Comparison of ENCODE assay signal across 13 cellular contexts in genomic region chr15:52095597-52096262, GRCh38. TPM values are rescaled to one million over a fixed set of nuclear protein-coding genes. Genes with fewer than 3 reads are reported as not detected.
DNase-seq lines count a peak whose midpoint lies in the region; ATAC-seq, FAIRE-seq and TF ChIP-seq lines count a peak whose summit lies in the region.
"Had no signal": no experiment of that assay in that cellular context is flagged by ENCODE, and none has a peak within 500 bp of the region (broad histone marks: within the 10 kb centered on the region; RNA-seq: fewer than 3 reads in every experiment).

No MANE protein-coding gene starts in this region.

- H3K79me2 ChIP-seq in HepG2 (ENCODE audit: insufficient read depth, low read length) (no peaks in the 10 kb centered on the region), K562 (ENCODE audit: control insufficient read depth, insufficient read depth, low read length) (no peaks in the 10 kb centered on the region)

- TF ChIP-seq CTCF in HepG2 (CRISPR knock-in tag; IDR thresholded peaks at IDR 0.05) (no peak), right lobe of liver (IDR thresholded peaks at IDR 0.05) (no peak), K562 (IDR thresholded peaks at IDR 0.05 in 2 of 3, conservative IDR thresholded peaks at IDR 0.05 in 1 of 3; ENCODE audit: insufficient read depth in 2 of 3, low read depth in 1 of 3, low read length in 3 of 3) (no peak)

- intact Hi-C loops in HepG2 (cut with micrococcal nuclease; ENCODE audit: unreplicated experiment), result no loop called here
- intact Hi-C loops in right lobe of liver (cut with DNase I), result no loop called here
- intact Hi-C loops in K562 (cut with micrococcal nuclease), result no loop called here
- intact Hi-C loops in naive thymus-derived CD4-positive, alpha-beta T cell (cut with micrococcal nuclease), result no loop called here

- TF ChIP-seq EP300 in HepG2 (IDR thresholded peaks at IDR 0.05; ENCODE audit: low read depth in 2 of 2, low read length in 2 of 2), result no peak
- no peak for TF ChIP-seq EP300 in HepG2 (CRISPR knock-in tag; IDR thresholded peaks at IDR 0.05; ENCODE audit: borderline replicate concordance)
- no peak for TF ChIP-seq EP300 in K562 (IDR thresholded peaks at IDR 0.05; ENCODE audit: low read length)

- 68% methylated on average over 4 of the region's 4 CpGs for WGBS in HepG2 (ENCODE audit: low lambda C conversion rate)
- 67% methylated on average over 4 of the region's 4 CpGs for WGBS in right lobe of liver (ENCODE audit: insufficient coverage, low coverage, low lambda C conversion rate, missing lambda C conversion rate)
- 49% methylated on average over 4 of the region's 4 CpGs for WGBS in K562 (ENCODE audit: insufficient coverage, low coverage, missing lambda C conversion rate)
- no CpG with 5 or more reads among the region's 4 CpGs for WGBS in neuronal stem cell (ENCODE audit: extremely low coverage in 2 of 2, insufficient read length in 2 of 2, insufficient replicate concordance in 1 of 2), 2 donors

- H3K4me3 ChIP-seq in HepG2 (replicated peaks in 1 of 3; ENCODE audit: insufficient read depth in 1 of 3, low read depth in 2 of 3, low read length in 3 of 3), result no peak overlapping the region
- no peak overlapping the region for H3K4me3 ChIP-seq in right lobe of liver
- H3K4me3 ChIP-seq in K562, result no peak overlapping the region
- H3K4me3 ChIP-seq in naive thymus-derived CD4-positive, alpha-beta T cell (ENCODE audit: low read length), result no peak overlapping the region
- H3K4me3 ChIP-seq in neuronal stem cell (ENCODE audit: low read length in 2 of 2), result no peak overlapping the region

- no peak overlapping the region for H2AK5ac ChIP-seq in neuronal stem cell (ENCODE audit: low read depth, low read length)

- peaks cover 0 to 2% (median 0%) of the 10 kb centered on the region in 11 donors for H3K9me3 Mint-ChIP-seq in naive thymus-derived CD4-positive, alpha-beta T cell
- H3K9me3 Mint-ChIP-seq: activated T-cell treated with anti-CD3 and anti-CD28 coated beads, Interleukin-2, amount 50 U/mL, for 72 hours had no signal

- H4K20me1 ChIP-seq in HepG2 (ENCODE audit: insufficient read depth, low read length), result no peaks in the 10 kb centered on the region
- no peaks in the 10 kb centered on the region for H4K20me1 ChIP-seq in K562 (replicated peaks; ENCODE audit: control insufficient read depth, insufficient read depth, low read length)

- no peak overlapping the region for H3K23ac ChIP-seq in neuronal stem cell (ENCODE audit: low read depth, low read length, poor library complexity)

- H2BK15ac ChIP-seq in neuronal stem cell (ENCODE audit: low read length), result no peak overlapping the region

- H3K18ac ChIP-seq in neuronal stem cell (ENCODE audit: low read length), result no peak overlapping the region

- H3K79me1 ChIP-seq in neuronal stem cell (ENCODE audit: low read depth, low read length), result no peaks in the 10 kb centered on the region

- H3K4me1 Mint-ChIP-seq in naive thymus-derived CD4-positive, alpha-beta T cell, result no peaks in the 10 kb centered on the region

- H3K27ac Mint-ChIP-seq in naive thymus-derived CD4-positive, alpha-beta T cell, result no peak overlapping the region
- H3K27ac Mint-ChIP-seq: activated T-cell treated with anti-CD3 and anti-CD28 coated beads, Interleukin-2, amount 50 U/mL, for 72 hours had no signal

- no peak overlapping the region for H2AFZ ChIP-seq in HepG2 (ENCODE audit: low read length)
- H2AFZ ChIP-seq in K562 (ENCODE audit: low read depth, low read length), result no peak overlapping the region; the same call in 1 of the 2 replicates
- no peak overlapping the region for H2AFZ ChIP-seq in neuronal stem cell (ENCODE audit: low read length)

- H3K27me3 ChIP-seq in HepG2 (ENCODE audit: control insufficient read depth in 1 of 2, insufficient read depth in 2 of 2, low read length in 2 of 2), result no peaks in the 10 kb centered on the region
- H3K27me3 ChIP-seq in right lobe of liver, result no peaks in the 10 kb centered on the region
- 0 out of 5 replicates have a peak, but pooled peaks cover 0 to 8% of the 10 kb centered on the region in 2 experiments for H3K27me3 ChIP-seq in K562 (ENCODE audit: control insufficient read depth in 2 of 2, insufficient read depth in 2 of 2, low read length in 2 of 2)
- H3K27me3 ChIP-seq in naive thymus-derived CD4-positive, alpha-beta T cell (ENCODE audit: control insufficient read depth in 2 of 2, insufficient read depth in 2 of 2, low read length in 2 of 2), result no peaks in the 10 kb centered on the region
- H3K27me3 ChIP-seq in neuronal stem cell (ENCODE audit: control insufficient read depth in 3 of 3, insufficient read depth in 3 of 3, low read depth in 1 of 3, low read length in 3 of 3), result no peaks in the 10 kb centered on the region

- no peak overlapping the region for H4K91ac ChIP-seq in neuronal stem cell (ENCODE audit: low read depth, low read length, poor library complexity)

- POLR2A ChIA-PET in HepG2 (lab: Yijun Ruan, JAX), result no interaction called here
- POLR2A ChIA-PET in K562 (lab: Yijun Ruan, JAX), result interaction anchor here (1.8 kb wide), 1 partner anchor 13 kb away, joined by 5 read pairs; no protein-coding TSS in a partner anchor
- POLR2A ChIA-PET in naive thymus-derived CD4-positive, alpha-beta T cell (lab: Charles Lee), result no interaction called here

- ATAC-seq in HepG2, result no peak
- ATAC-seq in right lobe of liver, result no peak
- ATAC-seq in K562, result no peak
- no peak for ATAC-seq in HG02970 (IDR thresholded peaks at IDR 0.05; ENCODE audit: low FRiP score, unreplicated experiment)
- ATAC-seq in naive thymus-derived CD4-positive, alpha-beta T cell, result no peak
- ATAC-seq: activated T-cell treated with anti-CD3 and anti-CD28 coated beads, Interleukin-2, amount 50 U/mL, for 72 hours had no signal

- no peak overlapping the region for H2BK5ac ChIP-seq in neuronal stem cell (ENCODE audit: low read length)

- H3K27me3 Mint-ChIP-seq in naive thymus-derived CD4-positive, alpha-beta T cell, result peaks cover 0 to 16% (median 0%) of the 10 kb centered on the region in 5 donors

- H3K36me3 ChIP-seq in HepG2 (replicated peaks in 1 of 2; ENCODE audit: control insufficient read depth in 1 of 2, insufficient read depth in 2 of 2, low read length in 2 of 2) (no peaks in the 10 kb centered on the region), right lobe of liver (no peaks in the 10 kb centered on the region), K562 (ENCODE audit: control insufficient read depth, insufficient read depth, low read length) (no peaks in the 10 kb centered on the region), neuronal stem cell (replicated peaks in 1 of 2; ENCODE audit: control insufficient read depth in 2 of 2, insufficient read depth in 2 of 2, low read length in 2 of 2) (no peaks in the 10 kb centered on the region)
- H3K36me3 ChIP-seq in naive thymus-derived CD4-positive, alpha-beta T cell (ENCODE audit: control insufficient read depth in 2 of 3, insufficient read depth in 3 of 3, low read length in 3 of 3), result no peaks in the 10 kb centered on the region

- CTCF ChIA-PET in HepG2 (lab: Yijun Ruan, JAX; ENCODE audit: low intra/inter-chr PET ratio, low total read pairs), result no interaction called here
- CTCF ChIA-PET in K562 (lab: Yijun Ruan, JAX; ENCODE audit: low intra/inter-chr PET ratio), result no interaction called here
- CTCF ChIA-PET in naive thymus-derived CD4-positive, alpha-beta T cell (lab: Charles Lee), result no interaction called here

- TF ChIP-seq RAD21 in HepG2 (CRISPR knock-in tag; IDR thresholded peaks at IDR 0.05) (no peak), K562 (CRISPR knock-in tag; conservative IDR thresholded peaks at IDR 0.05 in 1 of 2, IDR thresholded peaks at IDR 0.05 in 1 of 2) (no peak)

- no peak for TF ChIP-seq POLR2A in HepG2 (IDR thresholded peaks at IDR 0.05; ENCODE audit: insufficient read depth in 1 of 2, low read depth in 2 of 2, low read length in 2 of 2)
- TF ChIP-seq POLR2A in right lobe of liver (IDR thresholded peaks at IDR 0.05), result no peak
- no peak for TF ChIP-seq POLR2A in K562 (conservative IDR thresholded peaks at IDR 0.05)

- H3K9ac ChIP-seq in HepG2 (ENCODE audit: insufficient read depth, low read depth, low read length) (no peak overlapping the region), K562 (ENCODE audit: insufficient read depth in 1 of 2, low read depth in 2 of 2, low read length in 2 of 2) (no peak overlapping the region), neuronal stem cell (ENCODE audit: low read depth, low read length, poor library complexity) (no peak overlapping the region)

- no TSS peak for BruUV-seq in HepG2 (replicated peaks; lab: Mats Ljungman, UMichigan)
- no TSS peak for BruUV-seq in K562 (replicated peaks; lab: Mats Ljungman, UMichigan)

- no peak overlapping the region for H4K8ac ChIP-seq in neuronal stem cell (ENCODE audit: low read depth, low read length)

- H2BK12ac ChIP-seq in neuronal stem cell (ENCODE audit: low read length), result no peak overlapping the region

- H3K9me3 ChIP-seq in HepG2 (ENCODE audit: low read length) (no peaks in the 10 kb centered on the region), right lobe of liver (no peaks in the 10 kb centered on the region), K562 (replicated peaks; ENCODE audit: control insufficient read depth, insufficient read depth, low read depth, low read length) (no peaks in the 10 kb centered on the region), neuronal stem cell (replicated peaks in 1 of 2; ENCODE audit: control insufficient read depth in 2 of 2, insufficient read depth in 1 of 2, low read depth in 1 of 2, low read length in 2 of 2) (no peaks in the 10 kb centered on the region)
- no peaks in the 10 kb centered on the region for H3K9me3 ChIP-seq in naive thymus-derived CD4-positive, alpha-beta T cell (ENCODE audit: control insufficient read depth in 2 of 3, low read length in 3 of 3)

- no peak overlapping the region for H3K4me2 ChIP-seq in HepG2 (ENCODE audit: low read depth, low read length)
- no peak overlapping the region for H3K4me2 ChIP-seq in K562 (ENCODE audit: insufficient read depth, low read length)
- no peak overlapping the region for H3K4me2 ChIP-seq in neuronal stem cell (ENCODE audit: insufficient read depth, low read length, poor library complexity, severe bottlenecking)

- no peaks in the 10 kb centered on the region for H3K9me1 ChIP-seq in K562 (ENCODE audit: control insufficient read depth, insufficient read depth, low read length)

- H2BK120ac ChIP-seq in neuronal stem cell (ENCODE audit: low read depth, low read length), result no peak overlapping the region

- H3K4ac ChIP-seq in neuronal stem cell (ENCODE audit: low read length), result no peak overlapping the region

- in situ Hi-C loops in HepG2 (cut with HindIII; ENCODE audit: extremely low pct_ligation_motif_present, low pct_unique_long_range_greater_than_20kb), result no loop called here
- in situ Hi-C loops in K562 (cut with MboI), result no loop called here

- FAIRE-seq in HepG2 (lab: Jason Lieb, UNC), result no peak
- no peak for FAIRE-seq in K562 (lab: Jason Lieb, UNC)

- H3K4me1 ChIP-seq in HepG2 (ENCODE audit: insufficient read depth, low read length) (peaks cover 28% of the 10 kb centered on the region), right lobe of liver (no peaks in the 10 kb centered on the region), K562 (replicated peaks in 1 of 2; ENCODE audit: control insufficient read depth in 2 of 2, insufficient read depth in 2 of 2, low read length in 2 of 2) (no peaks in the 10 kb centered on the region; a peak in 2 of 5 replicates), neuronal stem cell (ENCODE audit: control insufficient read depth in 2 of 2, insufficient read depth in 1 of 2, low read depth in 1 of 2, low read length in 2 of 2) (peaks cover 0 to 2% of the 10 kb centered on the region in 2 donors)
- H3K4me1 ChIP-seq in naive thymus-derived CD4-positive, alpha-beta T cell (ENCODE audit: control insufficient read depth in 2 of 2, insufficient read depth in 2 of 2, low read length in 2 of 2), result no peaks in the 10 kb centered on the region

- no peak overlapping the region for H3K4me3 Mint-ChIP-seq in naive thymus-derived CD4-positive, alpha-beta T cell
- H3K4me3 Mint-ChIP-seq: activated T-cell treated with anti-CD3 and anti-CD28 coated beads, Interleukin-2, amount 50 U/mL, for 72 hours had no signal

- no peak overlapping the region for H3K14ac ChIP-seq in neuronal stem cell (ENCODE audit: low read length)

- no peak overlapping the region for H3K27ac ChIP-seq in HepG2 (ENCODE audit: extremely low read length, insufficient read depth, low read length)
- H3K27ac ChIP-seq in right lobe of liver, result no peak overlapping the region
- H3K27ac ChIP-seq in K562 (ENCODE audit: extremely low read depth, low read depth, low read length), result no peak overlapping the region
- H3K27ac ChIP-seq in naive thymus-derived CD4-positive, alpha-beta T cell (ENCODE audit: low read depth, low read length), result no peak overlapping the region
- no peak overlapping the region for H3K27ac ChIP-seq in neuronal stem cell (replicated peaks; ENCODE audit: low read length)

- no peak for DNase-seq in HepG2 (ENCODE audit: low spot score)
- DNase-seq in right lobe of liver, result no peak
- no peak for DNase-seq in K562 (ENCODE audit: extremely low read depth in 1 of 4, low spot score in 3 of 4)
- DNase-seq in kidney tubule cell (ENCODE audit: low spot score), result peak; percentile 52
- DNase-seq in naive thymus-derived CD4-positive, alpha-beta T cell, result no peak
- DNase-seq in effector CD8-positive, alpha-beta T cell (lab: John Stamatoyannopoulos, UW), result no peak
- no peak for DNase-seq in neuronal stem cell (ENCODE audit: low spot score)
- DNase-seq: 8988T; activated T-cell treated with anti-CD3 and anti-CD28 coated beads, Interleukin-2, amount 50 U/mL, for 72 hours; NCI-H774 had no signal

- no peaks in the 10 kb centered on the region for H3K36me3 Mint-ChIP-seq in naive thymus-derived CD4-positive, alpha-beta T cell

RNA-seq across cellular contexts. Expression of gene BCL2L10, which starts 16.8 kb away (rescaled TPM):
- not detected in 2 replicates for total RNA-seq in HepG2 (2016; rRNA removed; fragmentation: Illumina TruSeq; extraction: Trizol)
- total RNA-seq in HepG2 (2016; cell fraction: cytosol; rRNA removed; fragmentation: Illumina TruSeq; extraction: Trizol; ENCODE audit: low read depth), result not detected in 2 replicates
- not detected in 2 replicates for total RNA-seq in HepG2 (2016; cell fraction: insoluble cytoplasmic fraction; rRNA removed; fragmentation: Illumina TruSeq; extraction: Trizol)
- total RNA-seq in HepG2 (2016; cell fraction: membrane; rRNA removed; fragmentation: Illumina TruSeq; extraction: Trizol), result not detected in 2 replicates
- total RNA-seq in HepG2 (2016; cell fraction: nucleus; rRNA removed; fragmentation: Illumina TruSeq; extraction: Trizol), result not detected in 2 replicates
- not detected in 2 replicates for polyA plus RNA-seq in HepG2 (2011; rRNA removed)
- not detected in 2 replicates for polyA plus RNA-seq in HepG2 (2011; cell fraction: cytosol; rRNA removed)
- not detected in 2 replicates for polyA plus RNA-seq in HepG2 (2011; cell fraction: nucleus; rRNA removed)
- polyA plus RNA-seq in HepG2 (2012), result not detected in 2 replicates
- polyA plus RNA-seq in HepG2 (2016; cell fraction: cytosol; fragmentation: Illumina TruSeq; extraction: Trizol; ENCODE audit: low read depth), result not detected in 2 replicates
- polyA plus RNA-seq in HepG2 (2016; cell fraction: insoluble cytoplasmic fraction; fragmentation: Illumina TruSeq; extraction: Trizol; ENCODE audit: low read depth), result not detected in 2 replicates
- not detected in 2 replicates for polyA plus RNA-seq in HepG2 (2016; cell fraction: membrane; fragmentation: Illumina TruSeq; extraction: Trizol; ENCODE audit: low read depth)
- polyA plus RNA-seq in HepG2 (2016; cell fraction: nucleus; fragmentation: Illumina TruSeq; extraction: Trizol; ENCODE audit: insufficient read depth, low read depth), result not detected in 2 replicates
- polyA minus RNA-seq in HepG2 (2011; rRNA and poly(A)+ RNA removed; ENCODE audit: low replicate concordance), result not detected in 2 replicates
- polyA minus RNA-seq in HepG2 (2011; cell fraction: cytosol; rRNA and poly(A)+ RNA removed), result not detected in 2 replicates
- polyA minus RNA-seq in HepG2 (2011; cell fraction: nucleus; rRNA and poly(A)+ RNA removed), result 0.62 TPM in 1 of 2 replicates, not detected in the other
- total RNA-seq in right lobe of liver, result 1 to 10 TPM; 1.8 to 3.9 (median 2.6) TPM
- total RNA-seq in K562 (2011; cell fraction: chromatin; rRNA removed; ENCODE audit: low replicate concordance), result not detected in 2 replicates
- not detected in 2 replicates for total RNA-seq in K562 (2011; cell fraction: nucleolus; rRNA removed)
- total RNA-seq in K562 (2011; cell fraction: nucleoplasm; rRNA removed), result not detected in 2 replicates
- total RNA-seq in K562 (2014; rRNA removed), result not detected in 2 replicates
- not detected in 2 replicates for total RNA-seq in K562 (2014; rRNA removed; fragmentation: Illumina TruSeq; extraction: Trizol)
- total RNA-seq in K562 (2015; rRNA removed; fragmentation: Illumina TruSeq; extraction: Trizol), result not detected in 2 replicates
- not detected in 2 replicates for total RNA-seq in K562 (2021)
- polyA plus RNA-seq in K562 (2011; rRNA removed), result not detected in 2 replicates
- polyA plus RNA-seq in K562 (2011; cell fraction: cytosol; rRNA removed), result not detected in 2 replicates
- not detected in 2 replicates for polyA plus RNA-seq in K562 (2011; cell fraction: nucleus; rRNA removed)
- not detected in 2 replicates for polyA plus RNA-seq in K562 (2012)
- polyA plus RNA-seq in K562 (2014; fragmentation: Illumina TruSeq; extraction: Trizol), result not detected in 2 replicates
- polyA plus RNA-seq in K562 (2014; fragmentation: Nextera tagmentation; extraction: Ambion mirVana), result not detected
- not detected in 2 replicates for polyA plus RNA-seq in K562 (2014; rRNA removed)
- not detected in 2 replicates for polyA minus RNA-seq in K562 (2011; rRNA and poly(A)+ RNA removed)
- not detected in 2 replicates for polyA minus RNA-seq in K562 (2011; cell fraction: cytosol; rRNA and poly(A)+ RNA removed)
- polyA minus RNA-seq in K562 (2011; cell fraction: nucleus; rRNA and poly(A)+ RNA removed), result not detected in 2 replicates
- under 1 TPM in 1 of 5 experiments, not detected in 4; 0.59 TPM for total RNA-seq in naive thymus-derived CD4-positive, alpha-beta T cell
- not detected for polyA plus RNA-seq in naive thymus-derived CD4-positive, alpha-beta T cell
- 0.06 TPM for polyA plus RNA-seq in neuronal stem cell (2013, experiment 1 of 2)
- 0.07 TPM for polyA plus RNA-seq in neuronal stem cell (2013, experiment 2 of 2)
- total RNA-seq: kidney epithelial cell, posterior vena cava had no signal

Comparison
In these comparisons a context has a peak if more than half of its experiments do, and no peak if none do; other contexts are left out.
1. Of the 241 proteins assayed by ChIP-seq in both HepG2 and K562: peak only in HepG2: none; only in K562: FOSL1, MAFG, NFE2 and NFE2L1; in both: MAFF and MAFK; in neither: 234; mixed calls (peak in some experiments, not most) for 1.